ENCODE assay signal across 1 cellular context in genomic region chr2:61065706-61066688, GRCh38.
TF ChIP-seq lines count a peak whose summit lies in the region.

Gene SANBR, plus strand, starts transcription at chr2:61065871. Its CDS starts 4,480 bp downstream, at chr2:61070351.

TF ChIP-seq in HepG2, 621 proteins besides CTCF, POLR2A, EP300 and RAD21 (continued from another document and continues in another):
- TF ChIP-seq ZNF770 (CRISPR knock-in tag; IDR thresholded peaks at IDR 0.05) (peak; percentile 11; the same call in 1 of the 2 replicates), SIN3B (IDR thresholded peaks at IDR 0.05; ENCODE audit: low read length) (peak; percentile 18), ZNF775 (CRISPR knock-in tag; IDR thresholded peaks at IDR 0.05; ENCODE audit: borderline replicate concordance) (no peak), CBX5 (CRISPR knock-in tag; IDR thresholded peaks at IDR 0.05; ENCODE audit: borderline replicate concordance) (no peak), TEAD2 (CRISPR knock-in tag; IDR thresholded peaks at IDR 0.05) (no peak), GMEB2 (CRISPR knock-in tag; IDR thresholded peaks at IDR 0.05; ENCODE audit: low read depth) (no peak), RARG (CRISPR knock-in tag; IDR thresholded peaks at IDR 0.05; ENCODE audit: low read depth) (no peak), NCOR1 (IDR thresholded peaks at IDR 0.05; ENCODE audit: borderline replicate concordance, low read length) (peak; percentile 30; the same call in 1 of the 2 replicates), ZNF274 (CRISPR knock-in tag; IDR thresholded peaks at IDR 0.05) (peak; percentile 25; the same call in 1 of the 2 replicates), ZNF737 (CRISPR knock-in tag; IDR thresholded peaks at IDR 0.05; ENCODE audit: borderline replicate concordance) (no peak), ZNF329 (CRISPR knock-in tag; IDR thresholded peaks at IDR 0.05; ENCODE audit: low read depth) (peak; percentile 82; the same call in 1 of the 2 replicates), STAT5B (CRISPR knock-in tag; IDR thresholded peaks at IDR 0.05) (no peak), SMYD3 (CRISPR knock-in tag; IDR thresholded peaks at IDR 0.05) (no peak), ZNF232 (CRISPR knock-in tag; IDR thresholded peaks at IDR 0.05; ENCODE audit: borderline replicate concordance) (no peak), ZNF431 (CRISPR knock-in tag; IDR thresholded peaks at IDR 0.05; ENCODE audit: borderline replicate concordance, low read depth) (no peak), MED13 (CRISPR knock-in tag; IDR thresholded peaks at IDR 0.05) (no peak), ZNF205 (CRISPR knock-in tag; IDR thresholded peaks at IDR 0.05) (no peak), THYN1 (CRISPR knock-in tag; IDR thresholded peaks at IDR 0.05; ENCODE audit: borderline replicate concordance, low read depth) (no peak), ISL2 (CRISPR knock-in tag; IDR thresholded peaks at IDR 0.05) (no peak), ZNF460 (CRISPR knock-in tag; IDR thresholded peaks at IDR 0.05; ENCODE audit: borderline replicate concordance) (no peak), ASH2L (IDR thresholded peaks at IDR 0.05; ENCODE audit: insufficient read length, low read depth, low read length) (peak; percentile 97), ZNF282 (IDR thresholded peaks at IDR 0.05; ENCODE audit: partially characterized antibody) (no peak), AFF4 (CRISPR knock-in tag; IDR thresholded peaks at IDR 0.05) (no peak), ZNF33A (CRISPR knock-in tag; IDR thresholded peaks at IDR 0.05; ENCODE audit: borderline replicate concordance) (no peak), MYPOP (CRISPR knock-in tag; IDR thresholded peaks at IDR 0.05) (peak; percentile 91; the same call in 1 of the 2 replicates), ZNF230 (CRISPR knock-in tag; IDR thresholded peaks at IDR 0.05) (no peak), ATF7 (IDR thresholded peaks at IDR 0.05) (no peak), ATF7 (CRISPR knock-in tag; IDR thresholded peaks at IDR 0.05) (no peak), NFIB (CRISPR knock-in tag; IDR thresholded peaks at IDR 0.05; ENCODE audit: borderline replicate concordance) (no peak), RFX3 (CRISPR knock-in tag; IDR thresholded peaks at IDR 0.05) (no peak), ZNF605 (CRISPR knock-in tag; IDR thresholded peaks at IDR 0.05) (peak; percentile 85), DNMT1 (CRISPR knock-in tag; IDR thresholded peaks at IDR 0.05) (peak; percentile 41; the same call in 1 of the 2 replicates), ZNF556 (CRISPR knock-in tag; IDR thresholded peaks at IDR 0.05; ENCODE audit: borderline replicate concordance) (peak; percentile 32; the same call in 1 of the 2 replicates), ZNF484 (CRISPR knock-in tag; IDR thresholded peaks at IDR 0.05; ENCODE audit: borderline replicate concordance, low read depth) (no peak), HINFP (CRISPR knock-in tag; IDR thresholded peaks at IDR 0.05; ENCODE audit: low read depth) (peak; percentile 100), CBX1 (IDR thresholded peaks at IDR 0.05; ENCODE audit: low read depth) (peak; percentile 90), IRF2 (CRISPR knock-in tag; IDR thresholded peaks at IDR 0.05) (peak; percentile 11; the same call in 1 of the 2 replicates), RFXANK (CRISPR knock-in tag; IDR thresholded peaks at IDR 0.05) (no peak), ATF3 (CRISPR knock-in tag; IDR thresholded peaks at IDR 0.05) (0 out of 2 replicates have a peak, but pooled peaks have one; percentile 48), GRHL1 (CRISPR knock-in tag; conservative IDR thresholded peaks at IDR 0.05) (no peak), ZNF644 (CRISPR knock-in tag; IDR thresholded peaks at IDR 0.05; ENCODE audit: low read depth) (no peak), ZBED4 (CRISPR knock-in tag; IDR thresholded peaks at IDR 0.05; ENCODE audit: borderline replicate concordance) (no peak; the same call in 1 of the 2 replicates), ZNF44 (CRISPR knock-in tag; IDR thresholded peaks at IDR 0.05) (no peak), RBM39 (IDR thresholded peaks at IDR 0.05; ENCODE audit: low read depth, low read length, poor library complexity, severe bottlenecking) (no peak), ZNF589 (CRISPR knock-in tag; conservative IDR thresholded peaks at IDR 0.05) (peak; percentile 93), SMC3 (IDR thresholded peaks at IDR 0.05; ENCODE audit: low read length) (no peak), KLF16 (CRISPR knock-in tag; IDR thresholded peaks at IDR 0.05) (peak; percentile 54 to 58; a peak in 1 of 4 replicates), ZSCAN12 (CRISPR knock-in tag; IDR thresholded peaks at IDR 0.05) (0 out of 2 replicates have a peak, but pooled peaks have one; percentile 25), MIER3 (CRISPR knock-in tag; IDR thresholded peaks at IDR 0.05; ENCODE audit: borderline replicate concordance) (no peak), XRCC5 (optimal IDR thresholded peaks at IDR 0.05; ENCODE audit: low read length) (no peak), RBFOX2 (IDR thresholded peaks at IDR 0.05; ENCODE audit: low read depth, low read length) (peak; percentile 83), PITX1 (CRISPR knock-in tag; IDR thresholded peaks at IDR 0.05) (no peak), ZNF101 (CRISPR knock-in tag; IDR thresholded peaks at IDR 0.05; ENCODE audit: borderline replicate concordance, low read depth) (no peak), AGO2 (optimal IDR thresholded peaks at IDR 0.05; ENCODE audit: low read depth, low read length) (peak; percentile 89), HDAC2 (CRISPR knock-in tag; IDR thresholded peaks at IDR 0.05) (no peak)
